In genomic region chr1:40925834-40926403, GRCh38 we compare ENCODE assay signal across 19 cellular contexts. TPM values are rescaled to one million over a fixed set of nuclear protein-coding genes. Genes with fewer than 3 reads are reported as not detected.
DNase-seq lines count a peak whose midpoint lies in the region; ATAC-seq and TF ChIP-seq lines count a peak whose summit lies in the region.
"Had no signal": no experiment of that assay in that cellular context is flagged by ENCODE, and none has a peak within 500 bp of the region (broad histone marks: within the 10 kb centered on the region; RNA-seq: fewer than 3 reads in every experiment).

No MANE protein-coding gene starts in this region.

- no peak overlapping the region for H3K27ac ChIP-seq in neural progenitor cell
- H3K27ac ChIP-seq: HL-60 had no signal

- H3K27ac Mint-ChIP-seq in WTC11 (no peak overlapping the region), neural progenitor cell (no peak overlapping the region)
- H3K27ac Mint-ChIP-seq: CD14-positive monocyte had no signal

- no peak for TF ChIP-seq CTCF in WTC11 (IDR thresholded peaks at IDR 0.05)
- TF ChIP-seq CTCF in neural progenitor cell (IDR thresholded peaks at IDR 0.05): no peak

- H3K27me3 ChIP-seq in neural progenitor cell: no peaks in the 10 kb centered on the region

- peaks cover 5% of the 10 kb centered on the region; the same call in 1 of the 2 replicates for H3K27me3 Mint-ChIP-seq in WTC11 (ENCODE audit: low read depth)
- H3K27me3 Mint-ChIP-seq in neural progenitor cell (ENCODE audit: insufficient read depth, low read depth): peaks cover 4% of the 10 kb centered on the region

- no peaks in the 10 kb centered on the region for H4K20me1 ChIP-seq in neural progenitor cell (ENCODE audit: low read depth)

- POLR2A ChIA-PET in WTC11 (lab: Charles Lee): no interaction called here

- peak; percentile 41 for DNase-seq in activated effector memory CD4-positive, alpha-beta T cell treated with anti-CD3 and anti-CD28 coated beads, Interleukin-2, amount 50 U/mL, for 16 hours
- no peak for DNase-seq in activated effector memory CD4-positive, alpha-beta T cell treated with Interleukin-2 at 50 U/mL for 16 hours
- DNase-seq in WTC11 (ENCODE audit: low spot score) (no peak), neural progenitor cell (ENCODE audit: low spot score) (no peak), globus pallidus (ENCODE audit: low spot score) (no peak), foreskin melanocyte (no peak), medulla oblongata (ENCODE audit: extremely low spot score) (no peak)
- DNase-seq: AML-193, EL, KBM-7, NCI-H1092, NCI-H1436, NCI-H187 treated with DMSO at 0.1 percent for 48 hours, NCI-H345, NCI-H524 had no signal

- CTCF ChIA-PET in WTC11 (lab: Charles Lee): interaction anchor here (0.8 to 5.0 kb wide), 6 partner anchors 9 to 64 kb away, joined by 3 to 42 read pairs (median 3); partner anchors contain the start of gene CITED4

- H3K4me3 ChIP-seq in neural progenitor cell: no peak overlapping the region

- H3K9ac ChIP-seq in neural progenitor cell: no peak overlapping the region

- H3K79me2 ChIP-seq in neural progenitor cell (ENCODE audit: low read depth): no peaks in the 10 kb centered on the region

- peaks cover 8% of the 10 kb centered on the region for H3K4me1 ChIP-seq in neural progenitor cell

- H3F3A ChIP-seq in neural progenitor cell (ENCODE audit: low read depth): no peaks in the 10 kb centered on the region

- H3K9me3 Mint-ChIP-seq in WTC11 (no peaks in the 10 kb centered on the region), neural progenitor cell (no peaks in the 10 kb centered on the region)

- H3K4me2 ChIP-seq in neural progenitor cell: no peak overlapping the region

- H3K36me3 Mint-ChIP-seq in WTC11 (no peaks in the 10 kb centered on the region), neural progenitor cell (no peaks in the 10 kb centered on the region)
- H3K36me3 Mint-ChIP-seq: CD14-positive monocyte had no signal

- H3K4me1 Mint-ChIP-seq in WTC11: peaks cover 7% of the 10 kb centered on the region; the same call in 1 of the 2 replicates
- peaks cover 23% of the 10 kb centered on the region for H3K4me1 Mint-ChIP-seq in neural progenitor cell

- H3K4me3 Mint-ChIP-seq in WTC11: no peak overlapping the region
- H3K4me3 Mint-ChIP-seq in neural progenitor cell: no peak overlapping the region
- H3K4me3 Mint-ChIP-seq: CD14-positive monocyte had no signal

- no peaks in the 10 kb centered on the region for H3K9me3 ChIP-seq in neural progenitor cell (ENCODE audit: low read depth)

- no peaks in the 10 kb centered on the region for H3K36me3 ChIP-seq in neural progenitor cell

- ATAC-seq in WTC11 (peak; percentile 29; the same call in 1 of the 2 replicates), HG03442 (IDR thresholded peaks at IDR 0.05; ENCODE audit: unreplicated experiment) (no peak)
- ATAC-seq: HepG2 had no signal

- peak overlapping the region; percentile 82 for H2AFZ ChIP-seq in neural progenitor cell (replicated peaks)

TF ChIP-seq in WTC11, 78 proteins besides CTCF, POLR2A, EP300 and RAD21:
- TF ChIP-seq ZNF423 (CRISPR knock-in tag; IDR thresholded peaks at IDR 0.05) (no peak), KAT7 (CRISPR knock-in tag; IDR thresholded peaks at IDR 0.05; ENCODE audit: borderline replicate concordance) (no peak), PREB (CRISPR knock-in tag; IDR thresholded peaks at IDR 0.05; ENCODE audit: borderline replicate concordance) (no peak), MXD4 (CRISPR knock-in tag; IDR thresholded peaks at IDR 0.05; ENCODE audit: borderline replicate concordance) (no peak), GTF2I (CRISPR knock-in tag; conservative IDR thresholded peaks at IDR 0.05) (no peak), NFE2L1 (CRISPR knock-in tag; IDR thresholded peaks at IDR 0.05) (no peak), ZNF512 (CRISPR knock-in tag; IDR thresholded peaks at IDR 0.05; ENCODE audit: borderline replicate concordance) (no peak), ZNF396 (CRISPR knock-in tag; IDR thresholded peaks at IDR 0.05; ENCODE audit: borderline replicate concordance) (no peak), NFYB (CRISPR knock-in tag; conservative IDR thresholded peaks at IDR 0.05; ENCODE audit: low read depth) (no peak), ELF4 (CRISPR knock-in tag; IDR thresholded peaks at IDR 0.05; ENCODE audit: low read depth) (no peak), TP53 (CRISPR knock-in tag; IDR thresholded peaks at IDR 0.05) (no peak), ZBTB43 (CRISPR knock-in tag; IDR thresholded peaks at IDR 0.05) (no peak), AFF4 (CRISPR knock-in tag; IDR thresholded peaks at IDR 0.05; ENCODE audit: borderline replicate concordance) (no peak), USF2 (CRISPR knock-in tag; IDR thresholded peaks at IDR 0.05) (no peak), JAZF1 (CRISPR knock-in tag; IDR thresholded peaks at IDR 0.05) (no peak), IRF1 (CRISPR knock-in tag; IDR thresholded peaks at IDR 0.05) (no peak), FOXJ3 (CRISPR knock-in tag; IDR thresholded peaks at IDR 0.05; ENCODE audit: borderline replicate concordance) (no peak)
TF ChIP-seq in WTC11: peak in this region for 0.

RNA-seq across cellular contexts. Expression of gene CTPS1, which starts 53.6 kb away (rescaled TPM):
- total RNA-seq in WTC11 (2021) (65.7 to 73.4 TPM (median 65.8 TPM) in 3 replicates), neural progenitor cell (ENCODE audit: low replicate concordance) (73.8 and 77.6 TPM in 2 replicates)
